In genomic region chr1:20291621-20292020, GRCh38 we compare ENCODE assay signal across 12 cellular contexts. TPM values are rescaled to one million over a fixed set of nuclear protein-coding genes. Genes with fewer than 3 reads are reported as not detected.
DNase-seq lines count a peak whose midpoint lies in the region; ATAC-seq and TF ChIP-seq lines count a peak whose summit lies in the region.
"Had no signal": no experiment of that assay in that cellular context is flagged by ENCODE, and none has a peak within 500 bp of the region (broad histone marks: within the 10 kb centered on the region; RNA-seq: fewer than 3 reads in every experiment).

No MANE protein-coding gene starts in this region.

- H3K27ac ChIP-seq in endodermal cell (ENCODE audit: low read depth, low read length) (no peak overlapping the region), parathyroid adenoma (no peak overlapping the region), ovary (no peak overlapping the region)

- peaks cover 13% of the 10 kb centered on the region for H3K4me1 Mint-ChIP-seq in activated CD4-positive, alpha-beta T cell treated with anti-CD3 and anti-CD28 coated beads for 36 hours
- H3K4me1 Mint-ChIP-seq in endodermal cell: peaks cover 28% of the 10 kb centered on the region

- no peaks in the 10 kb centered on the region for H3K9me3 Mint-ChIP-seq in activated CD4-positive, alpha-beta T cell treated with anti-CD3 and anti-CD28 coated beads for 36 hours (ENCODE audit: low read depth)
- H3K9me3 Mint-ChIP-seq in endodermal cell: no peaks in the 10 kb centered on the region

- H3K36me3 ChIP-seq in endodermal cell (ENCODE audit: control insufficient read depth, insufficient read depth, low read length) (no peaks in the 10 kb centered on the region), parathyroid adenoma (ENCODE audit: control insufficient read depth, insufficient read depth, low read length) (no peaks in the 10 kb centered on the region), ovary (no peaks in the 10 kb centered on the region)
- H3K36me3 ChIP-seq: MG63 had no signal

- H3K27me3 ChIP-seq in endodermal cell (ENCODE audit: control insufficient read depth, insufficient read depth, low read length, poor library complexity, severe bottlenecking) (peaks cover 87% of the 10 kb centered on the region), parathyroid adenoma (ENCODE audit: control insufficient read depth, insufficient read depth, low read length) (no peaks in the 10 kb centered on the region), ovary (no peaks in the 10 kb centered on the region)
- H3K27me3 ChIP-seq: MG63 had no signal

- H3K9me3 ChIP-seq in endodermal cell (ENCODE audit: control insufficient read depth, low read length) (no peaks in the 10 kb centered on the region), parathyroid adenoma (ENCODE audit: control insufficient read depth, low read length) (no peaks in the 10 kb centered on the region), ovary (no peaks in the 10 kb centered on the region)
- H3K9me3 ChIP-seq: MG63 had no signal

- intact Hi-C loops in activated CD4-positive, alpha-beta T cell treated with anti-CD3 and anti-CD28 coated beads for 36 hours (cut with DNase I, micrococcal nuclease): no loop called here
- intact Hi-C loops in ovary (cut with DNase I): no loop called here

- POLR2A ChIA-PET in activated CD4-positive, alpha-beta T cell treated with anti-CD3 and anti-CD28 coated beads for 36 hours (lab: Charles Lee): no interaction called here

- H3K27ac Mint-ChIP-seq in activated CD4-positive, alpha-beta T cell treated with anti-CD3 and anti-CD28 coated beads for 36 hours: no peak overlapping the region
- H3K27ac Mint-ChIP-seq in endodermal cell: peak overlapping the region; percentile 50

- no peak overlapping the region for H3K4me3 Mint-ChIP-seq in activated CD4-positive, alpha-beta T cell treated with anti-CD3 and anti-CD28 coated beads for 36 hours
- H3K4me3 Mint-ChIP-seq in endodermal cell: peak overlapping the region; percentile 44

- H3K4me1 ChIP-seq in endodermal cell (ENCODE audit: control insufficient read depth, insufficient read depth, low read length): peaks cover 8% of the 10 kb centered on the region
- peaks cover 10% of the 10 kb centered on the region for H3K4me1 ChIP-seq in parathyroid adenoma
- no peaks in the 10 kb centered on the region for H3K4me1 ChIP-seq in ovary (ENCODE audit: insufficient read depth)

- H3K36me3 Mint-ChIP-seq in activated CD4-positive, alpha-beta T cell treated with anti-CD3 and anti-CD28 coated beads for 36 hours (ENCODE audit: low read depth): no peaks in the 10 kb centered on the region
- H3K36me3 Mint-ChIP-seq in endodermal cell (ENCODE audit: low read depth): no peaks in the 10 kb centered on the region

- TF ChIP-seq CTCF in endodermal cell (conservative IDR thresholded peaks at IDR 0.05) (no peak), parathyroid adenoma (IDR thresholded peaks at IDR 0.05) (no peak), ovary (IDR thresholded peaks at IDR 0.05) (no peak)

- no peak for TF ChIP-seq POLR2A in ovary (IDR thresholded peaks at IDR 0.05)

- WGBS in endodermal cell (ENCODE audit: insufficient coverage in 1 of 2, insufficient read length in 1 of 2), 2 experiments: 6 to 13% methylated on average over 10 to 19 of the region's 19 CpGs
- 1 to 4% (median 3%) methylated on average over 19 of the region's 19 CpGs for WGBS in ovary, 3 donors

- CTCF ChIA-PET in activated CD4-positive, alpha-beta T cell treated with anti-CD3 and anti-CD28 coated beads for 36 hours (lab: Charles Lee): interaction anchor here (0.5 to 0.6 kb wide), 2 partner anchors 14 to 96 kb away, joined by 3 to 4 read pairs; no protein-coding TSS in a partner anchor

- DNase-seq in activated CD4-positive, alpha-beta T cell treated with anti-CD3 and anti-CD28 coated beads for 36 hours: peak; percentile 36
- DNase-seq in activated CD4-positive, alpha-beta T cell treated with anti-CD3 and anti-CD28 coated beads, Interleukin-2, amount 50 U/mL, for 4 hours: no peak
- DNase-seq in NCI-H345 (lab: John Stamatoyannopoulos, UW) (peak; percentile 10), endodermal cell (peak; percentile 69), SW480 (ENCODE audit: low spot score) (no peak), ovary (no peak)
- DNase-seq: MG63, NCI-H82, SW 1271 had no signal

- TF ChIP-seq EP300 in ovary (IDR thresholded peaks at IDR 0.05): no peak

- H3K27me3 Mint-ChIP-seq in activated CD4-positive, alpha-beta T cell treated with anti-CD3 and anti-CD28 coated beads for 36 hours: peaks cover 48% of the 10 kb centered on the region
- peaks cover 88% of the 10 kb centered on the region for H3K27me3 Mint-ChIP-seq in endodermal cell (ENCODE audit: insufficient read depth)

- H3K9ac ChIP-seq in endodermal cell (ENCODE audit: extremely low read depth, low read length, poor library complexity, severe bottlenecking) (no peak overlapping the region), parathyroid adenoma (no peak overlapping the region)

- no peak for ATAC-seq in activated CD4-positive, alpha-beta T cell treated with anti-CD3 and anti-CD28 coated beads for 36 hours
- no peak for ATAC-seq in GM21529 (IDR thresholded peaks at IDR 0.05; ENCODE audit: unreplicated experiment)

- no peaks in the 10 kb centered on the region for H3K79me2 ChIP-seq in parathyroid adenoma

- H3K4me2 ChIP-seq in parathyroid adenoma (ENCODE audit: low read length): peak overlapping the region; percentile 39

- no peak overlapping the region for H2AFZ ChIP-seq in parathyroid adenoma

- H3K4me3 ChIP-seq in endodermal cell (ENCODE audit: low read length) (no peak overlapping the region), parathyroid adenoma (ENCODE audit: low read depth, low read length) (no peak overlapping the region), ovary (no peak overlapping the region)
- H3K4me3 ChIP-seq: MG63 had no signal

RNA-seq across cellular contexts. Expression of gene VWA5B1, which starts 0.9 kb away (rescaled TPM):
- not detected for total RNA-seq in activated CD4-positive, alpha-beta T cell treated with anti-CD3 and anti-CD28 coated beads for 36 hours
- total RNA-seq in endodermal cell (under 1 TPM in 1 of 2 donors, not detected in 1; 0.44 TPM), ovary (1 to 10 TPM in 1 of 7 donors, under 1 TPM in 3, not detected in 3; 0.10 to 1.5 (median 0.21) TPM)
- 0.46 TPM for polyA plus RNA-seq in endodermal cell (2013, experiment 1 of 2)
- 0.33 TPM for polyA plus RNA-seq in endodermal cell (2013, experiment 2 of 2)
- not detected for polyA plus RNA-seq in ovary
- total RNA-seq: lower leg skin had no signal

Comparison
In these comparisons a context has a peak if more than half of its experiments do, and no peak if none do; other contexts are left out.
1. DNase-seq: peak in activated CD4-positive, alpha-beta T cell treated with anti-CD3 and anti-CD28 coated beads for 36 hours (single experiment), NCI-H345 (single experiment) and endodermal cell (single experiment); none in activated CD4-positive, alpha-beta T cell treated with anti-CD3 and anti-CD28 coated beads, Interleukin-2, amount 50 U/mL, for 4 hours (0 of 2), SW480 (single experiment) and ovary (0 of 5).